Comparison of ENCODE assay signal across 1 cellular context in the genomic region with DNA sequence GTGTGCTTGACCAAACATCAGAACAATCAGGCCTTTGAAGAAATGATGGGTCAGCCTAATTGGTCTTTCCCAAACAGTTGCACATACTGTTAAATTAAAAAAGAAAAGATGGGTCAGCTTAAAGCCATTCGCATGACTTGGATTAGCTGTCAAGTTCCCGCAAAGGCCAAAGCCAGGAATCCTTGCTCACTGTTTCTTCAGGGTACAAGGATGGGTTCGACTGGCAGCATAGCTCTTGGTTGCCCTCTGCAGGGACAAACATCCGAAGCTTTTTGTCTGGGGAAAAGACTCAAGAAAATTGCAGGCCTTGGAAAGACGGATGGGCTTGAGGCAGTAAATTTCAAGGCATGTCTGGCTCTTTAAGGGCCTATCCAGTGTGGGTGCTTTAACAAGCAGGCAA.
TF ChIP-seq lines count a peak whose summit lies in the region.

No MANE protein-coding gene starts in this region.

TF ChIP-seq in Ishikawa, 13 proteins besides CTCF, POLR2A, EP300 and RAD21 (continued from another document):
- TF ChIP-seq, protein P1, sequence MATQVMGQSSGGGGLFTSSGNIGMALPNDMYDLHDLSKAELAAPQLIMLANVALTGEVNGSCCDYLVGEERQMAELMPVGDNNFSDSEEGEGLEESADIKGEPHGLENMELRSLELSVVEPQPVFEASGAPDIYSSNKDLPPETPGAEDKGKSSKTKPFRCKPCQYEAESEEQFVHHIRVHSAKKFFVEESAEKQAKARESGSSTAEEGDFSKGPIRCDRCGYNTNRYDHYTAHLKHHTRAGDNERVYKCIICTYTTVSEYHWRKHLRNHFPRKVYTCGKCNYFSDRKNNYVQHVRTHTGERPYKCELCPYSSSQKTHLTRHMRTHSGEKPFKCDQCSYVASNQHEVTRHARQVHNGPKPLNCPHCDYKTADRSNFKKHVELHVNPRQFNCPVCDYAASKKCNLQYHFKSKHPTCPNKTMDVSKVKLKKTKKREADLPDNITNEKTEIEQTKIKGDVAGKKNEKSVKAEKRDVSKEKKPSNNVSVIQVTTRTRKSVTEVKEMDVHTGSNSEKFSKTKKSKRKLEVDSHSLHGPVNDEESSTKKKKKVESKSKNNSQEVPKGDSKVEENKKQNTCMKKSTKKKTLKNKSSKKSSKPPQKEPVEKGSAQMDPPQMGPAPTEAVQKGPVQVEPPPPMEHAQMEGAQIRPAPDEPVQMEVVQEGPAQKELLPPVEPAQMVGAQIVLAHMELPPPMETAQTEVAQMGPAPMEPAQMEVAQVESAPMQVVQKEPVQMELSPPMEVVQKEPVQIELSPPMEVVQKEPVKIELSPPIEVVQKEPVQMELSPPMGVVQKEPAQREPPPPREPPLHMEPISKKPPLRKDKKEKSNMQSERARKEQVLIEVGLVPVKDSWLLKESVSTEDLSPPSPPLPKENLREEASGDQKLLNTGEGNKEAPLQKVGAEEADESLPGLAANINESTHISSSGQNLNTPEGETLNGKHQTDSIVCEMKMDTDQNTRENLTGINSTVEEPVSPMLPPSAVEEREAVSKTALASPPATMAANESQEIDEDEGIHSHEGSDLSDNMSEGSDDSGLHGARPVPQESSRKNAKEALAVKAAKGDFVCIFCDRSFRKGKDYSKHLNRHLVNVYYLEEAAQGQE (IDR thresholded peaks at IDR 0.05; ENCODE audit: low read depth): no peak
- TF ChIP-seq TEAD4 (IDR thresholded peaks at IDR 0.05): no peak
- TF ChIP-seq NFIC (IDR thresholded peaks at IDR 0.05): no peak
- TF ChIP-seq CEBPB (IDR thresholded peaks at IDR 0.05): no peak
- no peak for TF ChIP-seq TAF1 (IDR thresholded peaks at IDR 0.05; ENCODE audit: low read depth)
- no peak for TF ChIP-seq CREB1 (IDR thresholded peaks at IDR 0.05; ENCODE audit: low read depth)
- TF ChIP-seq YY1 (IDR thresholded peaks at IDR 0.05; ENCODE audit: low read depth): no peak
